Comparison of ENCODE assay signal across 8 cellular contexts in the genomic region with DNA sequence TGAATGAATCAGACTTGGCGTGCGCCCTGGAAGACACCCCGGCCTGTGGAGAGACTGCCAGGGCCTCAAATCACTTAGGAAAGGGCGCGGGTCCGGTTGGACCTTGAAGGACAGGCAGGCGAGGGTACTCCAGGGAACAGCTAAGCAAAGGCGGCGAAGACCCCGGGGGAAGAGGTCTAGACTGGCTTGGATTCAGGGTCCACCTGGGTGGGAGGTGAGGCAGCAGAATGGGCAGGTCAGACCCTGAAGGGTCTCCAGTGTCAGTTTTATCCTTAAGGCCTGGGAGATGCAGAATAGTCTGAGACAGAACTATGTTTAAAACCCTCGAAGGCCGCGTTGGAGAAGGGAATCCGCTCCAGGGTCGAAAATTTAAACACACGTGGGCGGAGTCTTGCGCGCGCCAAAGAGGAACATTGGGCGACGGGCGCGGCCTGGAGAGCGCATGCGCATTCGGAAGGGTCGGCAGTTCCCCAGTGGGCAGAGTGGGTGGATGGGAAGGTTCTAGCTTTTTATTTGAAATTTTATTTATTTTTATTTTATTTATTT. TPM values are rescaled to one million over a fixed set of nuclear protein-coding genes. Genes with fewer than 3 reads are reported as not detected.
DNase-seq lines count a peak whose midpoint lies in the region; ATAC-seq, FAIRE-seq and TF ChIP-seq lines count a peak whose summit lies in the region.

No MANE protein-coding gene starts in this region.

- H3K36me3 Mint-ChIP-seq in GM23338 (ENCODE audit: low read depth): peaks cover 23% of the 10 kb centered on the region

- H3K9ac ChIP-seq in BLaER1 (peak overlapping the region; percentile 96), skeletal muscle tissue (ENCODE audit: low read depth in 1 of 3, low read length in 3 of 3) (peak overlapping the region; percentile 95 to 98 (median 97))

- no peaks in the 10 kb centered on the region for H3K9me2 ChIP-seq in GM23338 (ENCODE audit: insufficient read depth)

- H3K4me2 ChIP-seq in BLaER1 (peak overlapping the region; percentile 90), GM23338 (peak overlapping the region; percentile 95)

- H3K4me3 ChIP-seq in BLaER1: peak overlapping the region; percentile 75
- H3K4me3 ChIP-seq in GM23338: peak overlapping the region; percentile 90
- H3K4me3 ChIP-seq in body of pancreas: peak overlapping the region; percentile 34 to 52
- H3K4me3 ChIP-seq in iPS-11a (ENCODE audit: low read depth, low read length): peak overlapping the region; percentile 87
- peak overlapping the region; percentile 90 to 97 (median 94) for H3K4me3 ChIP-seq in skeletal muscle tissue (ENCODE audit: low read length in 3 of 3)

- WGBS in body of pancreas, 2 donors: 1 to 2% methylated on average over 25 to 28 of the region's 28 CpGs

- FAIRE-seq in TTC549 (lab: Jason Lieb, UNC): peak; percentile 88

- H3K9me3 ChIP-seq in BLaER1 (no peaks in the 10 kb centered on the region), body of pancreas (no peaks in the 10 kb centered on the region), skeletal muscle tissue (ENCODE audit: control insufficient read depth in 3 of 3, low read length in 3 of 3) (no peaks in the 10 kb centered on the region)

- peaks cover 53% of the 10 kb centered on the region for H3K4me1 ChIP-seq in BLaER1
- peaks cover 6% of the 10 kb centered on the region; the same call in 1 of the 2 replicates for H3K4me1 ChIP-seq in GM23338 (ENCODE audit: insufficient read depth)
- peaks cover 18% of the 10 kb centered on the region for H3K4me1 ChIP-seq in body of pancreas
- peaks cover 17 to 20% (median 18%) of the 10 kb centered on the region in 3 donors for H3K4me1 ChIP-seq in skeletal muscle tissue (ENCODE audit: control insufficient read depth in 3 of 3, insufficient read depth in 3 of 3, low read length in 3 of 3)

- H3K27me3 ChIP-seq in BLaER1 (no peaks in the 10 kb centered on the region), GM23338 (ENCODE audit: insufficient read depth) (no peaks in the 10 kb centered on the region), body of pancreas (no peaks in the 10 kb centered on the region), skeletal muscle tissue (ENCODE audit: control insufficient read depth in 3 of 3, insufficient read depth in 3 of 3, low read length in 3 of 3) (no peaks in the 10 kb centered on the region)

- peaks cover 26% of the 10 kb centered on the region for H3K36me3 ChIP-seq in BLaER1
- no peaks in the 10 kb centered on the region for H3K36me3 ChIP-seq in GM23338 (ENCODE audit: insufficient read depth)
- H3K36me3 ChIP-seq in body of pancreas (replicated peaks in 1 of 2; ENCODE audit: insufficient read depth in 1 of 2, low read depth in 2 of 2): no peaks in the 10 kb centered on the region
- H3K36me3 ChIP-seq in skeletal muscle tissue (ENCODE audit: control insufficient read depth in 3 of 3, insufficient read depth in 3 of 3, low read length in 3 of 3): peaks cover 3 to 11% (median 3%) of the 10 kb centered on the region in 3 donors

- H3K27ac Mint-ChIP-seq in GM23338: peak overlapping the region; percentile 99

- H3F3A ChIP-seq in GM23338 (replicated peaks; ENCODE audit: low read depth): 0 out of 2 replicates have a peak, but pooled peaks cover 6% of the 10 kb centered on the region

- no peak for TF ChIP-seq POLR2A in body of pancreas (IDR thresholded peaks at IDR 0.05)

- TF ChIP-seq CTCF in GM23338 (conservative IDR thresholded peaks at IDR 0.05; ENCODE audit: low read depth in 2 of 2): no peak
- peak in 1 of 7 experiments; percentile 1 for TF ChIP-seq CTCF in body of pancreas (IDR thresholded peaks at IDR 0.05)

- peak overlapping the region; percentile 94; the same call in 1 of the 2 replicates for H2AFZ ChIP-seq in GM23338

- no peaks in the 10 kb centered on the region; the same call in 2 of the 3 replicates for H3K9me3 Mint-ChIP-seq in GM23338

- peaks cover 15% of the 10 kb centered on the region for H3K4me1 Mint-ChIP-seq in GM23338

- peaks cover 20% of the 10 kb centered on the region for H3K27me3 Mint-ChIP-seq in GM23338 (ENCODE audit: insufficient read depth, low read depth, poor library complexity)

- H3K79me2 ChIP-seq in GM23338 (replicated peaks; ENCODE audit: insufficient read depth): peaks cover 23% of the 10 kb centered on the region

- DNase-seq in GM23338 (ENCODE audit: low spot score) (peak; percentile 61), NCI-H2029 treated with DMSO at 0.1 percent for 48 hours (lab: John Stamatoyannopoulos, UW) (peak; percentile 83), body of pancreas (peak; percentile 81 to 85 (median 82))

- intact Hi-C loops in body of pancreas (cut with DNase I): no loop called here

- H3K4me3 Mint-ChIP-seq in GM23338: peak overlapping the region; percentile 99

- ATAC-seq in GM23338 (peak; percentile 17), body of pancreas (peak; percentile 45), GM18511 (IDR thresholded peaks at IDR 0.05; ENCODE audit: unreplicated experiment) (no peak)

- H3K27ac ChIP-seq in BLaER1 (peak overlapping the region; percentile 97), GM23338 (ENCODE audit: low read depth) (peak overlapping the region; percentile 100), body of pancreas (peak overlapping the region; percentile 94 to 100 (median 98)), skeletal muscle tissue (ENCODE audit: low read depth, low read length) (peak overlapping the region; percentile 99)

- peaks cover 8% of the 10 kb centered on the region; the same call in 1 of the 2 replicates for H4K20me1 ChIP-seq in BLaER1
- no peaks in the 10 kb centered on the region; the same call in 1 of the 2 replicates for H4K20me1 ChIP-seq in GM23338 (replicated peaks; ENCODE audit: insufficient read depth)

RNA-seq across cellular contexts. Expression of gene SMG9, which starts 0.6 kb away (rescaled TPM):
- 6.3 and 13.2 TPM in 2 replicates for total RNA-seq in GM23338 (2014; rRNA removed; shearing (Covaris generic))
- 14.0 and 15.7 TPM in 2 replicates for polyA plus RNA-seq in GM23338 (2016; fragmentation: Nextera tagmentation; extraction: Ambion mirVana)
- 10 to 100 TPM in 1 of 2 donors, 1 to 10 TPM in 1; 8.3 to 52.1 TPM for total RNA-seq in body of pancreas
- 6.3 TPM for total RNA-seq in skeletal muscle tissue

RNA-seq across cellular contexts. Expression of gene KCNN4, which starts 25.4 kb away (rescaled TPM):
- 3.2 and 3.4 TPM in 2 replicates for total RNA-seq in GM23338 (2014; rRNA removed; shearing (Covaris generic))
- 0.75 and 0.86 TPM in 2 replicates for polyA plus RNA-seq in GM23338 (2016; fragmentation: Nextera tagmentation; extraction: Ambion mirVana)
- total RNA-seq in body of pancreas: 1 to 10 TPM in 1 of 2 donors, not detected in 1; 2.9 TPM
- 1.0 TPM for total RNA-seq in skeletal muscle tissue

RNA-seq across cellular contexts. Expression of gene IRGC, which starts 39.5 kb away (rescaled TPM):
- total RNA-seq in GM23338 (2014; rRNA removed; shearing (Covaris generic)): not detected in 2 replicates
- polyA plus RNA-seq in GM23338 (2016; fragmentation: Nextera tagmentation; extraction: Ambion mirVana): not detected in 2 replicates
- not detected for total RNA-seq in body of pancreas
- total RNA-seq in skeletal muscle tissue: not detected

RNA-seq across cellular contexts. Expression of gene LYPD5, which starts 46.9 kb away (rescaled TPM):
- 0.54 and 1.1 TPM in 2 replicates for total RNA-seq in GM23338 (2014; rRNA removed; shearing (Covaris generic))
- polyA plus RNA-seq in GM23338 (2016; fragmentation: Nextera tagmentation; extraction: Ambion mirVana): 0.61 and 1.5 TPM in 2 replicates
- not detected for total RNA-seq in body of pancreas
- not detected for total RNA-seq in skeletal muscle tissue

Comparison
In these comparisons a context has a peak if more than half of its experiments do, and no peak if none do; other contexts are left out.
1. H3K4me3 ChIP-seq: peak in every context shown above with its lines; median percentile 94 in skeletal muscle tissue; 90 in GM23338; 87 in iPS-11a; 75 in BLaER1; 43 in body of pancreas.